8 cellular contexts compared by ENCODE assay signal in the genomic region with DNA sequence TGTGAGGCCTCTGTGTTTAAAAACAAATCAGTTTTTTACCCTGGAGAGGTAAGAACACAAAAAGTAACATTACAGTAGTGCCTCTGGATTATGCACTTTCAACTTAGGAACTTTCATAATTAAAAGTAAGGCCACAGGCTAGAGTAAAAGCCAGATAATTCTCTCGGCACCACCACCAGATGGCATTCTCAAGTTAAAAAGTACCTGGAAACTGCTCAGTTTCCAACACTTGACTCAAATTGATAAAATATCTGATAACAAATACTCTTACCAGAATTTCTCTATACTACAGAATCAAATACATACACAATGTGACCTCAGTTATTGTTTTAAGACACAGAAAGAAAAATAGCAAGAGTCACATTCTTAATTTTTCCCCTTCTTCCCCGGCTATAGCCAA. TPM values are rescaled to one million over a fixed set of nuclear protein-coding genes. Genes with fewer than 3 reads are reported as not detected.
A peak's percentile ranks its signal among the peaks of the same experiment; 100 is the strongest.
DNase-seq lines count a peak whose midpoint lies in the region; FAIRE-seq and TF ChIP-seq lines count a peak whose summit lies in the region.

No MANE protein-coding gene starts in this region.

- H3K36me3 Mint-ChIP-seq in type B pancreatic cell: peaks cover 23% of the 10 kb centered on the region

- no peak overlapping the region for H3K27ac ChIP-seq in kidney (ENCODE audit: low read depth in 2 of 2, low read length in 2 of 2)

- H3K27me3 ChIP-seq in MG63: no peaks in the 10 kb centered on the region
- H3K27me3 ChIP-seq in adipocyte (replicated peaks; ENCODE audit: control insufficient read depth, insufficient read depth, low read length): no peaks in the 10 kb centered on the region

- peaks cover 8% of the 10 kb centered on the region for H3K4me1 Mint-ChIP-seq in type B pancreatic cell (ENCODE audit: unreplicated experiment)

- TF ChIP-seq CTCF in AG09319 (IDR thresholded peaks at IDR 0.05; ENCODE audit: low read depth, low read length): peak; percentile 50
- peak; percentile 59 for TF ChIP-seq CTCF in GM10266 (IDR thresholded peaks at IDR 0.05; ENCODE audit: control insufficient read depth, insufficient read depth, low read depth, missing control alignments)
- TF ChIP-seq CTCF in kidney (IDR thresholded peaks at IDR 0.05; ENCODE audit: borderline replicate concordance, extremely low read depth, insufficient read depth): peak; percentile 56
- peak; percentile 67 for TF ChIP-seq CTCF in type B pancreatic cell (conservative IDR thresholded peaks at IDR 0.05)

- DNase-seq in AG09319 (ENCODE audit: extremely low read depth, low read depth) (no peak), GM10266 (ENCODE audit: extremely low spot score) (peak; percentile 21), MG63 (peak; percentile 11), adipocyte (ENCODE audit: low read depth) (peak; percentile 58), kidney (no peak), type B pancreatic cell (ENCODE audit: extremely low spot score, unreplicated experiment) (no peak), NCI-H2107 (lab: John Stamatoyannopoulos, UW) (no peak), KG1 (lab: John Stamatoyannopoulos, UW) (no peak)

- H3K4me1 ChIP-seq in adipocyte (ENCODE audit: control insufficient read depth, insufficient read depth, low read length) (peaks cover 16% of the 10 kb centered on the region), kidney (ENCODE audit: control insufficient read depth in 1 of 2, insufficient read depth in 1 of 2, low read depth in 1 of 2, low read length in 2 of 2) (no peaks in the 10 kb centered on the region)

- intact Hi-C loops in kidney (cut with DNase I): loop anchor here (10.0 kb wide), 1 partner anchor 130 kb away; no protein-coding TSS in a partner anchor

- no peak overlapping the region for H3K4me3 Mint-ChIP-seq in type B pancreatic cell

- H3K9ac ChIP-seq in adipocyte (ENCODE audit: low read length): peak overlapping the region; percentile 29
- H3K9ac ChIP-seq in kidney (ENCODE audit: low read length in 2 of 2): no peak overlapping the region

- H3K27ac Mint-ChIP-seq in type B pancreatic cell: no peak overlapping the region

- peak; percentile 69 for FAIRE-seq in kidney (lab: Jason Lieb, UNC)

- H3K9me3 ChIP-seq in MG63: no peaks in the 10 kb centered on the region
- H3K9me3 ChIP-seq in adipocyte (ENCODE audit: control insufficient read depth, low read length): no peaks in the 10 kb centered on the region
- no peaks in the 10 kb centered on the region for H3K9me3 ChIP-seq in kidney (ENCODE audit: control insufficient read depth in 1 of 2, low read length in 2 of 2)

- H3K27me3 Mint-ChIP-seq in type B pancreatic cell: no peaks in the 10 kb centered on the region

- no peaks in the 10 kb centered on the region for H3K9me3 Mint-ChIP-seq in type B pancreatic cell

- peaks cover 12% of the 10 kb centered on the region for H3K36me3 ChIP-seq in MG63
- peaks cover 11% of the 10 kb centered on the region for H3K36me3 ChIP-seq in adipocyte (ENCODE audit: control insufficient read depth, insufficient read depth, low read length, severe bottlenecking)
- H3K36me3 ChIP-seq in kidney (ENCODE audit: control insufficient read depth in 1 of 2, insufficient read depth in 2 of 2, low read length in 2 of 2): peaks cover 5 to 7% of the 10 kb centered on the region in 2 donors

- H3K4me3 ChIP-seq in MG63 (no peak overlapping the region), adipocyte (ENCODE audit: low read length) (no peak overlapping the region), kidney (ENCODE audit: low read length in 2 of 2) (no peak overlapping the region)

RNA-seq across cellular contexts. Expression of a gene that starts 19.9 kb away (rescaled TPM):
- 13.4 and 14.0 TPM in 2 replicates for total RNA-seq in MG63 (2014; rRNA removed; shearing (Covaris generic); ENCODE audit: low replicate concordance)
- 16.7 TPM for total RNA-seq in kidney
- polyA plus RNA-seq in kidney (ENCODE audit: insufficient read depth, low read depth, low replicate concordance): 4.3 TPM
- total RNA-seq in type B pancreatic cell (ENCODE audit: low replicate concordance): 20.2 and 31.1 TPM in 2 replicates

RNA-seq across cellular contexts. Expression of a gene that starts 37.3 kb away (rescaled TPM):
- total RNA-seq in MG63 (2014; rRNA removed; shearing (Covaris generic); ENCODE audit: low replicate concordance): not detected in 2 replicates
- total RNA-seq in kidney (4.9 TPM), type B pancreatic cell (ENCODE audit: low replicate concordance) (0.83 and 0.97 TPM in 2 replicates)
- 0.92 TPM for polyA plus RNA-seq in kidney (ENCODE audit: insufficient read depth, low read depth, low replicate concordance)

RNA-seq across cellular contexts. Expression of a gene that starts 53.7 kb away (rescaled TPM):
- total RNA-seq in MG63 (2014; rRNA removed; shearing (Covaris generic); ENCODE audit: low replicate concordance): 0.23 and 1.8 TPM in 2 replicates
- 11.0 TPM for total RNA-seq in kidney
- polyA plus RNA-seq in kidney (ENCODE audit: insufficient read depth, low read depth, low replicate concordance): 2.8 TPM
- total RNA-seq in type B pancreatic cell (ENCODE audit: low replicate concordance): 7.6 and 11.6 TPM in 2 replicates

Comparison
In these comparisons a context has a peak if more than half of its experiments do, and no peak if none do; other contexts are left out.
1. DNase-seq: peak in GM10266 (single experiment), MG63 (single experiment) and adipocyte (single experiment); none in AG09319 (single experiment), kidney (single experiment), type B pancreatic cell (single experiment), NCI-H2107 (single experiment) and KG1 (single experiment).
2. Peak in every context shown above with its lines, with median percentiles within 50 percentile points of each other: CTCF ChIP-seq.